22 cellular contexts compared by ENCODE assay signal in genomic region chr16:35714665-35715064, GRCh38.
"Had no signal": no experiment of that assay in that cellular context is flagged by ENCODE, and none has a peak within 500 bp of the region (broad histone marks: within the 10 kb centered on the region; RNA-seq: fewer than 3 reads in every experiment).

No MANE protein-coding gene starts in this region.

- H3K36me3 ChIP-seq: esophagus muscularis mucosa, gastroesophageal sphincter, left lung, lower lobe of right lung, prostate gland, right lobe of liver, tibial artery had no signal

- H3K4me3 ChIP-seq: coronary artery, esophagus muscularis mucosa, gastroesophageal sphincter, left lung, lower lobe of right lung, mucosa of descending colon, prostate gland, right lobe of liver, testis, tibial artery had no signal

- DNase-seq: dermis blood vessel endothelial cell; effector memory CD4-positive, alpha-beta T cell; foreskin keratinocyte; kidney; left lung; lower lobe of right lung; mucosa of descending colon; naive thymus-derived CD8-positive, alpha-beta T cell; nephron progenitor cell; nucleus accumbens; stimulated activated CD4-positive, alpha-beta T cell treated with anti-CD3 and anti-CD28 coated beads, Interleukin-2, amount 100 ng/mL, for 24 hours; stimulated activated CD4-positive, alpha-beta T cell treated with anti-CD3 and anti-CD28 coated beads, Interleukin-4, amount 100 ng/mL, for 24 hours; stimulated activated naive CD4-positive, alpha-beta T cell treated with Interleukin-2 at 50 U/mL for 16 hours; substantia nigra; testis; tibial artery had no signal

- ATAC-seq: foreskin keratinocyte; gastroesophageal sphincter; left lung; lower lobe of right lung; mucosa of descending colon; naive thymus-derived CD8-positive, alpha-beta T cell; right lobe of liver; stimulated activated effector memory CD8-positive, alpha-beta T cell treated with anti-CD3 and anti-CD28 coated beads, Interleukin-12 subunit alpha, Interleukin-12 subunit beta, amount 100 ng/mL, for 72 hours had no signal

- H3K27ac ChIP-seq: coronary artery, esophagus muscularis mucosa, foreskin keratinocyte, gastroesophageal sphincter, left lung, lower lobe of right lung, prostate gland, right lobe of liver, testis, tibial artery had no signal

- H3K9me3 ChIP-seq: prostate gland, right lobe of liver, testis had no signal

- H3K4me1 ChIP-seq: foreskin keratinocyte, gastroesophageal sphincter, left lung, lower lobe of right lung, prostate gland, right lobe of liver, testis, tibial artery had no signal

- H3K27me3 ChIP-seq: foreskin keratinocyte, gastroesophageal sphincter, left lung, right lobe of liver, testis, tibial artery had no signal
